Comparison of ENCODE assay signal across 10 cellular contexts in genomic region chr6:21886601-21887091, GRCh38.
DNase-seq lines count a peak whose midpoint lies in the region; FAIRE-seq and TF ChIP-seq lines count a peak whose summit lies in the region.
"Had no signal": no experiment of that assay in that cellular context is flagged by ENCODE, and none has a peak within 500 bp of the region (broad histone marks: within the 10 kb centered on the region; RNA-seq: fewer than 3 reads in every experiment).

No MANE protein-coding gene starts in this region.

- no peak for TF ChIP-seq CTCF in AG04450 (IDR thresholded peaks at IDR 0.05; ENCODE audit: low read depth, low read length)
- no peak for TF ChIP-seq CTCF in endothelial cell of umbilical vein (IDR thresholded peaks at IDR 0.05; ENCODE audit: extremely low read depth in 1 of 2, insufficient read depth in 1 of 2, low read depth in 1 of 2, low read length in 2 of 2)

- H3K9me1 ChIP-seq in endothelial cell of umbilical vein (replicated peaks; ENCODE audit: control insufficient read depth, extremely low read depth, insufficient read depth, low read length) = no peaks in the 10 kb centered on the region

- no peaks in the 10 kb centered on the region for H3K79me2 ChIP-seq in endothelial cell of umbilical vein (ENCODE audit: control insufficient read depth, insufficient read depth, low read length)
- H3K79me2 ChIP-seq in trophoblast cell (ENCODE audit: control insufficient read depth, insufficient read depth, low read length, poor library complexity) = no peaks in the 10 kb centered on the region

- DNase-seq in AG04450 (ENCODE audit: low read depth, low spot score) (no peak), LHCN-M2 (ENCODE audit: low read depth) (peak; percentile 26), endothelial cell of umbilical vein (ENCODE audit: low read depth, low spot score) (peak; percentile 40), trophoblast cell (no peak), NCI-H82 (lab: John Stamatoyannopoulos, UW) (no peak), NOMO-1 (lab: John Stamatoyannopoulos, UW; ENCODE audit: unreplicated experiment in 2 of 2) (no peak)
- no peak for DNase-seq in T-helper 2 cell treated with Interferon-gamma antibody and Interleukin-4, amounts not matched to agents 5 μg/mL and 100 μg/mL, for 36 hours (ENCODE audit: low spot score)
- no peak for DNase-seq in activated T-cell treated with anti-CD3 and anti-CD28 coated beads, Interleukin-2, amount 50 U/mL, for 1 hour
- DNase-seq: activated T-cell treated with anti-CD3 and anti-CD28 coated beads, Interleukin-2, amount 50 U/mL, for 24 hours had no signal

- H2AFZ ChIP-seq in endothelial cell of umbilical vein (ENCODE audit: low read depth, low read length) (no peak overlapping the region), trophoblast cell (ENCODE audit: insufficient read depth, low read length, poor library complexity) (no peak overlapping the region)

- H2BK12ac ChIP-seq in trophoblast cell (ENCODE audit: low read length) = peak overlapping the region; percentile 69

- BruUV-seq in endothelial cell of umbilical vein (replicated peaks; lab: Mats Ljungman, UMichigan) = no TSS peak

- H3K4me1 Mint-ChIP-seq in T-helper 2 cell treated with Interferon-gamma antibody and Interleukin-4, amounts not matched to agents 5 μg/mL and 100 μg/mL, for 36 hours (ENCODE audit: low read depth) = peaks cover 13% of the 10 kb centered on the region

- H2BK120ac ChIP-seq in trophoblast cell (ENCODE audit: insufficient read depth, low read length, poor library complexity) = peak overlapping the region; percentile 35

- CTCF ChIA-PET in AG04450 (lab: Charles Lee) (interaction anchor here (0.6 kb wide), 1 partner anchor 260 kb away, joined by 4 read pairs; no protein-coding TSS in a partner anchor), endothelial cell of umbilical vein (lab: Charles Lee) (no interaction called here)

- H3K4me1 ChIP-seq in endothelial cell of umbilical vein (ENCODE audit: control insufficient read depth, extremely low read depth, insufficient read depth, low read length) (peaks cover 40% of the 10 kb centered on the region), trophoblast cell (ENCODE audit: control insufficient read depth in 1 of 2, insufficient read depth in 2 of 2, low read length in 2 of 2) (peaks cover 7 to 18% of the 10 kb centered on the region in 2 experiments)

- H3K36me3 ChIP-seq in endothelial cell of umbilical vein (ENCODE audit: control insufficient read depth in 2 of 2, extremely low read depth in 1 of 2, insufficient read depth in 2 of 2, low read length in 2 of 2) = no peaks in the 10 kb centered on the region
- peaks cover 0 to 7% of the 10 kb centered on the region in 2 experiments for H3K36me3 ChIP-seq in trophoblast cell (ENCODE audit: control insufficient read depth in 1 of 2, insufficient read depth in 2 of 2, low read length in 2 of 2)

- no peak overlapping the region for H3K4me3 Mint-ChIP-seq in T-helper 2 cell treated with Interferon-gamma antibody and Interleukin-4, amounts not matched to agents 5 μg/mL and 100 μg/mL, for 36 hours
- H3K4me3 Mint-ChIP-seq: activated T-cell treated with anti-CD3 and anti-CD28 coated beads, Interleukin-2, amount 50 U/mL, for 24 hours; nephron had no signal

- intact Hi-C loops in endothelial cell of umbilical vein (cut with micrococcal nuclease) = no loop called here

- peak overlapping the region; percentile 36 for H3K14ac ChIP-seq in trophoblast cell (ENCODE audit: low read length)

- H4K12ac ChIP-seq in trophoblast cell (ENCODE audit: low read depth, low read length) = no peak overlapping the region

- H3K27ac ChIP-seq in AG04450 (ENCODE audit: low read depth, low read length) = peak overlapping the region; percentile 4
- H3K27ac ChIP-seq in endothelial cell of umbilical vein (ENCODE audit: insufficient read depth, low read depth, low read length) = peak overlapping the region; percentile 85
- peak overlapping the region; percentile 99 for H3K27ac ChIP-seq in trophoblast cell (ENCODE audit: low read depth, low read length)

- H3K4me2 ChIP-seq in endothelial cell of umbilical vein (ENCODE audit: insufficient read depth, low read length) (peak overlapping the region; percentile 54), trophoblast cell (ENCODE audit: low read length) (peak overlapping the region; percentile 21)

- no peak overlapping the region for H3K23ac ChIP-seq in trophoblast cell (ENCODE audit: low read length)

- H3K36me3 Mint-ChIP-seq in T-helper 2 cell treated with Interferon-gamma antibody and Interleukin-4, amounts not matched to agents 5 μg/mL and 100 μg/mL, for 36 hours (ENCODE audit: low read depth) = peaks cover 8% of the 10 kb centered on the region

- no peak overlapping the region for H3K4ac ChIP-seq in trophoblast cell (ENCODE audit: low read depth, low read length)

- POLR2A ChIA-PET in AG04450 (lab: Yijun Ruan, JAX) = interaction anchor here (0.7 to 0.8 kb wide), 2 partner anchors 12 to 259 kb away, joined by 3 read pairs; no protein-coding TSS in a partner anchor
- POLR2A ChIA-PET in endothelial cell of umbilical vein (lab: Charles Lee) = interaction anchor here (1.3 kb wide), 1 partner anchor 293 kb away, joined by 7 read pairs; the partner anchor contains the start of gene SOX4

- peaks cover 13% of the 10 kb centered on the region for H3K9me3 Mint-ChIP-seq in T-helper 2 cell treated with Interferon-gamma antibody and Interleukin-4, amounts not matched to agents 5 μg/mL and 100 μg/mL, for 36 hours
- H3K9me3 Mint-ChIP-seq: nephron had no signal

- H2AK5ac ChIP-seq in trophoblast cell (ENCODE audit: low read length) = peak overlapping the region; percentile 26

- peak overlapping the region; percentile 45 for H2BK5ac ChIP-seq in trophoblast cell (ENCODE audit: low read depth, low read length, poor library complexity)

- no CpG with 5 or more reads among the region's 3 CpGs for WGBS in trophoblast cell (ENCODE audit: extremely low coverage, insufficient coverage, insufficient read length)

- H4K91ac ChIP-seq in trophoblast cell (ENCODE audit: low read depth, low read length) = peak overlapping the region; percentile 80

- H3K27me3 ChIP-seq in AG04450 (ENCODE audit: control insufficient read depth, insufficient read depth, low read length) = no peaks in the 10 kb centered on the region
- H3K27me3 ChIP-seq in endothelial cell of umbilical vein (ENCODE audit: control insufficient read depth in 2 of 2, insufficient read depth in 2 of 2, low read length in 2 of 2) = no peaks in the 10 kb centered on the region
- H3K27me3 ChIP-seq in trophoblast cell (ENCODE audit: insufficient read depth, low read length) = no peaks in the 10 kb centered on the region

- H3K27me3 Mint-ChIP-seq in T-helper 2 cell treated with Interferon-gamma antibody and Interleukin-4, amounts not matched to agents 5 μg/mL and 100 μg/mL, for 36 hours (ENCODE audit: low read depth) = no peaks in the 10 kb centered on the region
- H3K27me3 Mint-ChIP-seq: activated T-cell treated with anti-CD3 and anti-CD28 coated beads, Interleukin-2, amount 50 U/mL, for 24 hours had no signal

- peaks cover 38% of the 10 kb centered on the region for H3K79me1 ChIP-seq in trophoblast cell (ENCODE audit: low read length)

- H4K20me1 ChIP-seq in endothelial cell of umbilical vein (replicated peaks; ENCODE audit: control insufficient read depth, extremely low read depth, insufficient read depth, low read length) = no peaks in the 10 kb centered on the region

- no peak for FAIRE-seq in endothelial cell of umbilical vein (lab: Jason Lieb, UNC)

- no peak for TF ChIP-seq POLR2A in endothelial cell of umbilical vein (IDR thresholded peaks at IDR 0.05; ENCODE audit: low read depth, low read length)

- H3K9ac ChIP-seq in endothelial cell of umbilical vein (replicated peaks; ENCODE audit: extremely low read depth, insufficient read depth, low read length) (no peak overlapping the region), trophoblast cell (ENCODE audit: low read length) (no peak overlapping the region)

- H3K4me3 ChIP-seq in AG04450 (ENCODE audit: low read depth, low read length) (no peak overlapping the region), endothelial cell of umbilical vein (replicated peaks in 1 of 3; ENCODE audit: insufficient read depth in 1 of 3, low read depth in 1 of 3, low read length in 3 of 3) (no peak overlapping the region), trophoblast cell (ENCODE audit: low read depth, low read length) (no peak overlapping the region)

- dilution Hi-C loops in endothelial cell of umbilical vein (cut with MboI; ENCODE audit: extremely low pct_ligation_motif_present, low sequenced_read_pairs) = no loop called here

- no peaks in the 10 kb centered on the region for H3K9me3 ChIP-seq in AG04450 (ENCODE audit: control insufficient read depth, insufficient read depth, low read length)
- H3K9me3 ChIP-seq in endothelial cell of umbilical vein (replicated peaks; ENCODE audit: control insufficient read depth, insufficient read depth, low read length) = no peaks in the 10 kb centered on the region
- H3K9me3 ChIP-seq in trophoblast cell (ENCODE audit: insufficient read depth, low read depth, low read length) = no peaks in the 10 kb centered on the region

- no peak overlapping the region for H3K27ac Mint-ChIP-seq in T-helper 2 cell treated with Interferon-gamma antibody and Interleukin-4, amounts not matched to agents 5 μg/mL and 100 μg/mL, for 36 hours
- H3K27ac Mint-ChIP-seq: activated T-cell treated with anti-CD3 and anti-CD28 coated beads, Interleukin-2, amount 50 U/mL, for 24 hours; nephron had no signal

- peak overlapping the region; percentile 14 for H4K8ac ChIP-seq in trophoblast cell (ENCODE audit: low read depth, low read length)

- no peak overlapping the region for H3K18ac ChIP-seq in trophoblast cell (ENCODE audit: low read length)

TF ChIP-seq in endothelial cell of umbilical vein, 7 proteins besides CTCF, POLR2A, EP300 and RAD21:
- TF ChIP-seq, protein P1, sequence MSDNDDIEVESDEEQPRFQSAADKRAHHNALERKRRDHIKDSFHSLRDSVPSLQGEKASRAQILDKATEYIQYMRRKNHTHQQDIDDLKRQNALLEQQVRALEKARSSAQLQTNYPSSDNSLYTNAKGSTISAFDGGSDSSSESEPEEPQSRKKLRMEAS (IDR thresholded peaks at IDR 0.05; ENCODE audit: insufficient read depth, insufficient read length) = no peak
- TF ChIP-seq GATA2 (IDR thresholded peaks at IDR 0.05; ENCODE audit: insufficient read depth, insufficient read length, low read depth, low read length) (no peak), POLR2AphosphoS5 (IDR thresholded peaks at IDR 0.05; ENCODE audit: insufficient read depth, low read depth, low read length) (no peak), EZH2 (IDR thresholded peaks at IDR 0.05; ENCODE audit: borderline replicate concordance, low read depth, low read length, severe bottlenecking) (no peak), MYC (IDR thresholded peaks at IDR 0.05; ENCODE audit: low read depth, low read length) (no peak), FOS (IDR thresholded peaks at IDR 0.05; ENCODE audit: borderline replicate concordance, insufficient read depth, low read length) (no peak), JUN (IDR thresholded peaks at IDR 0.05; ENCODE audit: borderline replicate concordance, insufficient read depth, insufficient read length, low read depth) (no peak)

Comparison
In these comparisons a context has a peak if more than half of its experiments do, and no peak if none do; other contexts are left out.
1. DNase-seq: peak in LHCN-M2 (single experiment) and endothelial cell of umbilical vein (single experiment); none in AG04450 (single experiment), trophoblast cell (0 of 2), T-helper 2 cell treated with Interferon-gamma antibody and Interleukin-4, amounts not matched to agents 5 μg/mL and 100 μg/mL, for 36 hours (single experiment), NCI-H82 (single experiment), activated T-cell treated with anti-CD3 and anti-CD28 coated beads, Interleukin-2, amount 50 U/mL, for 1 hour (single experiment) and NOMO-1 (0 of 2).
2. H3K27ac ChIP-seq: peak in every context shown above with its lines; median percentile 99 in trophoblast cell; 85 in endothelial cell of umbilical vein; 4 in AG04450.